Comparison of ENCODE assay signal across 1 cellular context in genomic region chr15:75369897-75370581, GRCh38.
TF ChIP-seq lines count a peak whose summit lies in the region.

No MANE protein-coding gene starts in this region.

TF ChIP-seq in HepG2, 621 proteins besides CTCF, POLR2A, EP300 and RAD21 (continued from another document):
- TF ChIP-seq, protein P1, sequence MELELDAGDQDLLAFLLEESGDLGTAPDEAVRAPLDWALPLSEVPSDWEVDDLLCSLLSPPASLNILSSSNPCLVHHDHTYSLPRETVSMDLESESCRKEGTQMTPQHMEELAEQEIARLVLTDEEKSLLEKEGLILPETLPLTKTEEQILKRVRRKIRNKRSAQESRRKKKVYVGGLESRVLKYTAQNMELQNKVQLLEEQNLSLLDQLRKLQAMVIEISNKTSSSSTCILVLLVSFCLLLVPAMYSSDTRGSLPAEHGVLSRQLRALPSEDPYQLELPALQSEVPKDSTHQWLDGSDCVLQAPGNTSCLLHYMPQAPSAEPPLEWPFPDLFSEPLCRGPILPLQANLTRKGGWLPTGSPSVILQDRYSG (CRISPR knock-in tag; IDR thresholded peaks at IDR 0.05): no peak
- TF ChIP-seq ZNF414 (CRISPR knock-in tag; IDR thresholded peaks at IDR 0.05) (no peak), SP140L (CRISPR knock-in tag; IDR thresholded peaks at IDR 0.05; ENCODE audit: borderline replicate concordance) (no peak), ZFY (CRISPR knock-in tag; IDR thresholded peaks at IDR 0.05) (no peak), ZGPAT (CRISPR knock-in tag; IDR thresholded peaks at IDR 0.05) (no peak), ZNF609 (CRISPR knock-in tag; IDR thresholded peaks at IDR 0.05; ENCODE audit: borderline replicate concordance) (peak; percentile 11; the same call in 1 of the 2 replicates), ZNF512 (CRISPR knock-in tag; IDR thresholded peaks at IDR 0.05) (no peak), ZNF282 (IDR thresholded peaks at IDR 0.05; ENCODE audit: partially characterized antibody) (no peak)
- TF ChIP-seq, protein P2, sequence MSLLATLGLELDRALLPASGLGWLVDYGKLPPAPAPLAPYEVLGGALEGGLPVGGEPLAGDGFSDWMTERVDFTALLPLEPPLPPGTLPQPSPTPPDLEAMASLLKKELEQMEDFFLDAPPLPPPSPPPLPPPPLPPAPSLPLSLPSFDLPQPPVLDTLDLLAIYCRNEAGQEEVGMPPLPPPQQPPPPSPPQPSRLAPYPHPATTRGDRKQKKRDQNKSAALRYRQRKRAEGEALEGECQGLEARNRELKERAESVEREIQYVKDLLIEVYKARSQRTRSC (CRISPR knock-in tag; IDR thresholded peaks at IDR 0.05; ENCODE audit: low read depth): no peak
- TF ChIP-seq, protein P3, sequence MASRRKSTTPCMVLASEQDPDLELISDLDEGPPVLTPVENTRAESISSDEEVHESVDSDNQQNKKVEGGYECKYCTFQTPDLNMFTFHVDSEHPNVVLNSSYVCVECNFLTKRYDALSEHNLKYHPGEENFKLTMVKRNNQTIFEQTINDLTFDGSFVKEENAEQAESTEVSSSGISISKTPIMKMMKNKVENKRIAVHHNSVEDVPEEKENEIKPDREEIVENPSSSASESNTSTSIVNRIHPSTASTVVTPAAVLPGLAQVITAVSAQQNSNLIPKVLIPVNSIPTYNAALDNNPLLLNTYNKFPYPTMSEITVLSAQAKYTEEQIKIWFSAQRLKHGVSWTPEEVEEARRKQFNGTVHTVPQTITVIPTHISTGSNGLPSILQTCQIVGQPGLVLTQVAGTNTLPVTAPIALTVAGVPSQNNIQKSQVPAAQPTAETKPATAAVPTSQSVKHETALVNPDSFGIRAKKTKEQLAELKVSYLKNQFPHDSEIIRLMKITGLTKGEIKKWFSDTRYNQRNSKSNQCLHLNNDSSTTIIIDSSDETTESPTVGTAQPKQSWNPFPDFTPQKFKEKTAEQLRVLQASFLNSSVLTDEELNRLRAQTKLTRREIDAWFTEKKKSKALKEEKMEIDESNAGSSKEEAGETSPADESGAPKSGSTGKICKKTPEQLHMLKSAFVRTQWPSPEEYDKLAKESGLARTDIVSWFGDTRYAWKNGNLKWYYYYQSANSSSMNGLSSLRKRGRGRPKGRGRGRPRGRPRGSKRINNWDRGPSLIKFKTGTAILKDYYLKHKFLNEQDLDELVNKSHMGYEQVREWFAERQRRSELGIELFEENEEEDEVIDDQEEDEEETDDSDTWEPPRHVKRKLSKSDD (CRISPR knock-in tag; IDR thresholded peaks at IDR 0.05; ENCODE audit: low read depth): no peak
- TF ChIP-seq, protein P4, sequence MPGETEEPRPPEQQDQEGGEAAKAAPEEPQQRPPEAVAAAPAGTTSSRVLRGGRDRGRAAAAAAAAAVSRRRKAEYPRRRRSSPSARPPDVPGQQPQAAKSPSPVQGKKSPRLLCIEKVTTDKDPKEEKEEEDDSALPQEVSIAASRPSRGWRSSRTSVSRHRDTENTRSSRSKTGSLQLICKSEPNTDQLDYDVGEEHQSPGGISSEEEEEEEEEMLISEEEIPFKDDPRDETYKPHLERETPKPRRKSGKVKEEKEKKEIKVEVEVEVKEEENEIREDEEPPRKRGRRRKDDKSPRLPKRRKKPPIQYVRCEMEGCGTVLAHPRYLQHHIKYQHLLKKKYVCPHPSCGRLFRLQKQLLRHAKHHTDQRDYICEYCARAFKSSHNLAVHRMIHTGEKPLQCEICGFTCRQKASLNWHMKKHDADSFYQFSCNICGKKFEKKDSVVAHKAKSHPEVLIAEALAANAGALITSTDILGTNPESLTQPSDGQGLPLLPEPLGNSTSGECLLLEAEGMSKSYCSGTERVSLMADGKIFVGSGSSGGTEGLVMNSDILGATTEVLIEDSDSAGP (CRISPR knock-in tag; IDR thresholded peaks at IDR 0.05; ENCODE audit: borderline replicate concordance): 0 out of 2 replicates have a peak, but pooled peaks have one; percentile 33
TF ChIP-seq in HepG2: peak in this region for 31.
